In the genomic region with DNA sequence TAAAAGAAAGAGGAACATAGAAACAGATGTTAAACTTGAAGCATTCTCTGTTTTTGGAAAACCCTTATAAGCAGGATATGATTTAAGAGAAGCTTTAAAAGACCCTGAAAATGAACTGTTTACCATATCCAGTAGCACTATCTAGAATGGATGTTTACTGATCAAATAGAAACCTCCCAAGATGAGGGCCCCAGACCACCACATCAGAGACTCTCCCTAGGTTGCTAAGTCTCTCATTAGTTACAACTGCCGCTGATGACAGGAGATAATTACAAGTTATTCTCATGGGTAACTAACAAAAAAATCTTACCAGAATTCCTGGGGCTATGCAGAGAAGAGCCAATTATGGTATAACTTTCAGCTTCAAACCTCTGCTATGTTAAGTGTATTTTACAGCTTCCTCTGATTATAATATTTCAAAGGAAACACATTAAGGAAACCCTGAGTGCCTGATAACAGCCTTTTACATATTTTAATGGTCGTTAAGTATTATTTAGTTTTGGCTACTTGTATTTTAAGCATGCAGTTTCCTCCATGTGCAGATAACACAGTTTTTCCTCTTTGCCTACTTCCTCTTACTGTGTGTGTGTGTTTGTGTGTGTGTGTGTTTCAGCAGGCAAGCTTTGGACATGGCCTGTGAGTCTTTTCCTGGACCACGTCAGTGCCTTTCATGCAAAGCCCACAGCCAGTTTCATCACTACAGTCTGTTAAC, we compare ENCODE assay signal across 16 cellular contexts. TPM values are rescaled to one million over a fixed set of nuclear protein-coding genes. Genes with fewer than 3 reads are reported as not detected.
A peak's percentile ranks its signal among the peaks of the same experiment; 100 is the strongest.
DNase-seq lines count a peak whose midpoint lies in the region; ATAC-seq and TF ChIP-seq lines count a peak whose summit lies in the region.
"Had no signal": no experiment of that assay in that cellular context is flagged by ENCODE, and none has a peak within 500 bp of the region (broad histone marks: within the 10 kb centered on the region; RNA-seq: fewer than 3 reads in every experiment).

No MANE protein-coding gene starts in this region.

- peaks cover 13 to 98% (median 37%) of the 10 kb centered on the region in 9 donors for H3K4me1 ChIP-seq in heart right ventricle
- peaks cover 0 to 36% of the 10 kb centered on the region in 2 donors for H3K4me1 ChIP-seq in left lung
- H3K4me1 ChIP-seq in aorta (ENCODE audit: control insufficient read depth in 1 of 2, insufficient read depth in 2 of 2, low read length in 2 of 2): no peaks in the 10 kb centered on the region

- H3K4me3 ChIP-seq in heart right ventricle (peak overlapping the region in 1 of 10 donors; percentile 20), left lung (no peak overlapping the region), aorta (ENCODE audit: low read length in 2 of 2) (no peak overlapping the region)
- H3K4me3 ChIP-seq: testis had no signal

- no peaks in the 10 kb centered on the region for H3K9me3 ChIP-seq in heart right ventricle
- H3K9me3 ChIP-seq in left lung: no peaks in the 10 kb centered on the region
- H3K9me3 ChIP-seq in aorta (ENCODE audit: control insufficient read depth, low read length): no peaks in the 10 kb centered on the region
- H3K9me3 ChIP-seq: testis had no signal

- H3K27ac Mint-ChIP-seq in activated T-helper 2 cell treated with anti-CD3 and anti-CD28 coated beads, Interferon-gamma antibody, Interleukin-2, Interleukin-4, amounts not matched to agents 10 μg/mL and 5 μg/mL and 100 μg/mL, durations not matched to agents 14 hours and 24 hours and 36 hours: peak overlapping the region; percentile 40

- POLR2A ChIA-PET in HEK293T (lab: Yijun Ruan, JAX): no interaction called here

- CTCF ChIA-PET in HEK293T (lab: Yijun Ruan, JAX): interaction anchor here (1.6 kb wide), 1 partner anchor 43 kb away, joined by 4 read pairs; no protein-coding TSS in a partner anchor

- H3K36me3 ChIP-seq in heart right ventricle: peaks cover 0 to 50% (median 11%) of the 10 kb centered on the region in 9 donors
- H3K36me3 ChIP-seq in left lung: peaks cover 0 to 4% of the 10 kb centered on the region in 2 donors
- peaks cover 0 to 2% of the 10 kb centered on the region in 2 donors for H3K36me3 ChIP-seq in aorta (ENCODE audit: control insufficient read depth in 1 of 2, insufficient read depth in 2 of 2, low read length in 1 of 2)

- peaks cover 59% of the 10 kb centered on the region for H3K4me1 Mint-ChIP-seq in activated T-helper 2 cell treated with anti-CD3 and anti-CD28 coated beads, Interferon-gamma antibody, Interleukin-2, Interleukin-4, amounts not matched to agents 10 μg/mL and 5 μg/mL and 100 μg/mL, durations not matched to agents 14 hours and 24 hours and 36 hours (ENCODE audit: low read depth)

- H3K36me3 Mint-ChIP-seq in activated T-helper 2 cell treated with anti-CD3 and anti-CD28 coated beads, Interferon-gamma antibody, Interleukin-2, Interleukin-4, amounts not matched to agents 10 μg/mL and 5 μg/mL and 100 μg/mL, durations not matched to agents 14 hours and 24 hours and 36 hours (ENCODE audit: low read depth): peaks cover 25% of the 10 kb centered on the region

- ATAC-seq in heart right ventricle (peak; percentile 30 to 73 (median 61)), Right ventricle myocardium inferior (no peak), left lung (peak; percentile 79), aorta (ENCODE audit: low FRiP score) (peak; percentile 60), HG03439 (IDR thresholded peaks at IDR 0.05; ENCODE audit: unreplicated experiment) (no peak)

- no peak overlapping the region for H3K4me3 Mint-ChIP-seq in activated T-helper 2 cell treated with anti-CD3 and anti-CD28 coated beads, Interferon-gamma antibody, Interleukin-2, Interleukin-4, amounts not matched to agents 10 μg/mL and 5 μg/mL and 100 μg/mL, durations not matched to agents 14 hours and 24 hours and 36 hours (ENCODE audit: low read depth)
- H3K4me3 Mint-ChIP-seq: brain had no signal

- no peaks in the 10 kb centered on the region for H3K9me3 Mint-ChIP-seq in activated T-helper 2 cell treated with anti-CD3 and anti-CD28 coated beads, Interferon-gamma antibody, Interleukin-2, Interleukin-4, amounts not matched to agents 10 μg/mL and 5 μg/mL and 100 μg/mL, durations not matched to agents 14 hours and 24 hours and 36 hours

- H3K27me3 Mint-ChIP-seq in activated T-helper 2 cell treated with anti-CD3 and anti-CD28 coated beads, Interferon-gamma antibody, Interleukin-2, Interleukin-4, amounts not matched to agents 10 μg/mL and 5 μg/mL and 100 μg/mL, durations not matched to agents 14 hours and 24 hours and 36 hours (ENCODE audit: low read depth): no peaks in the 10 kb centered on the region
- H3K27me3 Mint-ChIP-seq: brain had no signal

- 46 to 68% methylated on average over 3 of the region's 3 CpGs for WGBS in heart right ventricle, 2 donors
- WGBS in aorta, 2 donors: 50 to 52% methylated on average over 3 of the region's 3 CpGs

- TF ChIP-seq CTCF in heart right ventricle (IDR thresholded peaks at IDR 0.05): no peak
- no peak for TF ChIP-seq CTCF in left lung (IDR thresholded peaks at IDR 0.05)

- peak overlapping the region; percentile 48 to 83 (median 68) for H3K27ac ChIP-seq in heart right ventricle
- peak overlapping the region; percentile 54 to 64 for H3K27ac ChIP-seq in left lung
- no peak overlapping the region for H3K27ac ChIP-seq in aorta (ENCODE audit: low read depth in 1 of 2, low read length in 2 of 2)
- H3K27ac ChIP-seq: testis had no signal

- intact Hi-C loops in heart right ventricle (cut with DNase I): no loop called here
- intact Hi-C loops in Right ventricle myocardium inferior (cut with DNase I): no loop called here
- intact Hi-C loops in activated T-helper 2 cell treated with anti-CD3 and anti-CD28 coated beads, Interferon-gamma antibody, Interleukin-2, Interleukin-4, amounts not matched to agents 10 μg/mL and 5 μg/mL and 100 μg/mL, durations not matched to agents 14 hours and 24 hours and 36 hours (cut with micrococcal nuclease): no loop called here
- intact Hi-C loops in left lung (cut with DNase I): no loop called here
- intact Hi-C loops in aorta (cut with DNase I): no loop called here

- H3K27me3 ChIP-seq in heart right ventricle (peaks cover 0 to 56% (median 8%) of the 10 kb centered on the region in 7 donors), left lung (no peaks in the 10 kb centered on the region), aorta (ENCODE audit: control insufficient read depth in 1 of 2, insufficient read depth in 2 of 2, low read length in 1 of 2) (no peaks in the 10 kb centered on the region)
- H3K27me3 ChIP-seq: testis had no signal

- DNase-seq in heart right ventricle (no peak), Right ventricle myocardium inferior (ENCODE audit: missing footprints) (no peak), left lung (no peak), aorta (no peak), HEK293T (ENCODE audit: extremely low spot score) (no peak), middle frontal gyrus (ENCODE audit: extremely low spot score, low spot score) (no peak)
- DNase-seq in activated T-helper 2 cell treated with anti-CD3 and anti-CD28 coated beads, Interferon-gamma antibody, Interleukin-2, Interleukin-4, amounts not matched to agents 10 μg/mL and 5 μg/mL and 100 μg/mL, durations not matched to agents 14 hours and 24 hours and 36 hours (ENCODE audit: low spot score): no peak
- DNase-seq: ACHN; activated CD8-positive, alpha-beta memory T cell treated with anti-CD3 and anti-CD28 coated beads for 24 hours; activated gamma-delta T cell treated with Interleukin-2 at 50 U/mL for 16 hours; NCI-H1436; NCI-H510A treated with DMSO at 0.1 percent for 48 hours; RPMI8226; testis had no signal

TF ChIP-seq in HEK293T, 16 proteins besides CTCF, POLR2A, EP300 and RAD21:
- TF ChIP-seq SUZ12 (IDR thresholded peaks at IDR 0.05) (no peak), ELF4 (IDR thresholded peaks at IDR 0.05) (no peak), BHLHE40 (IDR thresholded peaks at IDR 0.05; ENCODE audit: borderline replicate concordance) (no peak), FOXM1 (IDR thresholded peaks at IDR 0.05; ENCODE audit: borderline replicate concordance) (no peak), FOXA1 (IDR thresholded peaks at IDR 0.05) (no peak), FOXK2 (IDR thresholded peaks at IDR 0.05) (no peak), CTBP1 (IDR thresholded peaks at IDR 0.05; ENCODE audit: borderline replicate concordance) (no peak)

RNA-seq across cellular contexts. Expression of a gene that starts 17.8 kb away (rescaled TPM):
- 10 to 100 TPM; 16.5 to 39.8 (median 21.4) TPM for total RNA-seq in heart right ventricle
- 10 to 100 TPM in 1 of 2 donors, 1 to 10 TPM in 1; 7.7 to 13.0 TPM for polyA plus RNA-seq in heart right ventricle
- 25.6 TPM for total RNA-seq in Right ventricle myocardium inferior
- total RNA-seq in activated T-helper 2 cell treated with anti-CD3 and anti-CD28 coated beads, Interferon-gamma antibody, Interleukin-2, Interleukin-4, amounts not matched to agents 10 μg/mL and 5 μg/mL and 100 μg/mL, durations not matched to agents 14 hours and 24 hours and 36 hours: 3.4 and 3.7 TPM in 2 replicates
- total RNA-seq in left lung: 10 to 100 TPM; 28.7 to 43.1 TPM
- total RNA-seq in aorta: 10 to 100 TPM; 53.0 to 82.4 TPM
- polyA plus RNA-seq in aorta: 10 to 100 TPM; 13.6 to 47.3 TPM

Comparison
In these comparisons a context has a peak if more than half of its experiments do, and no peak if none do; other contexts are left out.
1. ATAC-seq: peak in heart right ventricle (8 of 8), left lung (single experiment) and aorta (single experiment); none in Right ventricle myocardium inferior (single experiment) and HG03439 (single experiment).
2. H3K27ac ChIP-seq: peak in heart right ventricle (10 of 10) and left lung (2 of 2); none in aorta (0 of 2).